ENCODE assay signal across 8 cellular contexts in the genomic region with DNA sequence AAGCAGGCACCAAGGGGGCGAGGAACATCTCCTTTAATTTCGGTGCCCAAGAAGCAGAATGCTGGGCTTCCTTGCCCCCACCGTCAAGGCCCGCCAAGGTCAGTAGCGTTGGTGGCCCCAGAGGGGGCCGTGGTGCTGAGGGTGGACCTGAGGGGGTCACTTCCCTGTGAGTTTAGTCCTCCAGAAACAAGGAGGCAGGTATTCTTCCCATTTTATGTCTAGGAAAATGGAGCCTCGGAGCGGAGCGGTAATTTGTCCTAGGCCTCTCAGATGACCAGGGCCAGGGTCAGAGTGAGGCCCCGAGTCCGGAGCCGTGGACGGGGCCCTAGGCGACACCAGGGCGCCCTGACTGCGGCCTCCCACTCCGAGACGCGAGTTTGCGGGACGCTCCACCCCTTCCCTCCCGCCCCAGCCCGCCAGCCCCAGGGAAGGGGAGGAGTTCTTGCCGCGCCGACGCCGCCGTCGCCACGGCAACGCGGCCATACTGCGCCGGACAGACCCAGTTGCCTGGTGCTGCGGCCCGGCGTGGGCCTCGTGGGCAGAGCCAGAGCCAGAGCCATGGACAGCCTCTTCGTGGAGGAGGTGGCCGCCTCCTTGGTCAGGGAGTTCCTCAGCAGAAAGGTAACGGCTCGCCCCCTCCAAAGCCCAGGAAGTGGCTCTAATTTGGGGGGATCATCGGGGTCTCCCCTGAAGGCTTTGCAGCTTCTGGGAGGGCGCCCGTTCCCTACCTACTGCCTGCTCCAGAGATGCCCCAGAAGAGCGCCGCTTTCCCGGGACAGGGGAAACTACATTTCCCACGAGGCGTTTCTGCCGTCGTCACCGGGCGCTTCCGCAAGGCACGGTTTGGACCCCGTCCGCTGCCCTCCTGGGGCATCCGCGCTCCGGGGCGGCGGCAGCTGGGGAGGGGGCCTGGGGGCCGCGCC.
A peak's percentile ranks its signal among the peaks of the same experiment; 100 is the strongest.
DNase-seq lines count a peak whose midpoint lies in the region; ATAC-seq lines count a peak whose summit lies in the region.

TSS of gene MINDY4 (plus strand) at position 482 of the 923 bp plus-strand sequence. CDS start at position 559, 77 bp downstream.

- peak within 1 kb of the TSS; percentile 24 for H3K27ac Mint-ChIP-seq in central memory CD8-positive, alpha-beta T cell (ENCODE audit: low read depth)

- H3K4me3 Mint-ChIP-seq in central memory CD8-positive, alpha-beta T cell: peak within 1 kb of the TSS; percentile 75

- no peaks in the 10 kb centered on the region for H3K27me3 Mint-ChIP-seq in central memory CD8-positive, alpha-beta T cell

- DNase-seq in NCI-H2107 (lab: John Stamatoyannopoulos, UW) (peak; percentile 51), islet precursor cell (peak; percentile 93), NK-92 (lab: John Stamatoyannopoulos, UW; ENCODE audit: unreplicated experiment) (no peak)
- DNase-seq in activated CD4-positive, CD25-positive, alpha-beta regulatory T cell treated with anti-CD3 and anti-CD28 coated beads, Interleukin-2, amount 50 U/mL, for 72 hours: peak; percentile 71
- DNase-seq in central memory CD8-positive, alpha-beta T cell (ENCODE audit: low spot score in 2 of 2): peak; percentile 22
- peak; percentile 67 for DNase-seq in stimulated activated CD4-positive, alpha-beta T cell treated with anti-CD3 and anti-CD28 coated beads, Interleukin-12 subunit alpha, Interleukin-12 subunit beta, amount 100 ng/mL, for 4 hours

- peaks cover 5% of the 10 kb centered on the region for H3K4me1 Mint-ChIP-seq in central memory CD8-positive, alpha-beta T cell

- no peaks in the 10 kb centered on the region for H3K9me3 Mint-ChIP-seq in central memory CD8-positive, alpha-beta T cell

- ATAC-seq in GM18502 (IDR thresholded peaks at IDR 0.05; ENCODE audit: poor library complexity, unreplicated experiment) (peak; percentile 93), HG02884 (IDR thresholded peaks at IDR 0.05; ENCODE audit: unreplicated experiment) (peak; percentile 78)
- ATAC-seq in central memory CD8-positive, alpha-beta T cell (replicated peaks; ENCODE audit: extremely low read depth, poor library complexity, severe bottlenecking): peak; percentile 91

- H3K36me3 Mint-ChIP-seq in central memory CD8-positive, alpha-beta T cell (ENCODE audit: insufficient read depth): no peaks in the 10 kb centered on the region
